In the genomic region with DNA sequence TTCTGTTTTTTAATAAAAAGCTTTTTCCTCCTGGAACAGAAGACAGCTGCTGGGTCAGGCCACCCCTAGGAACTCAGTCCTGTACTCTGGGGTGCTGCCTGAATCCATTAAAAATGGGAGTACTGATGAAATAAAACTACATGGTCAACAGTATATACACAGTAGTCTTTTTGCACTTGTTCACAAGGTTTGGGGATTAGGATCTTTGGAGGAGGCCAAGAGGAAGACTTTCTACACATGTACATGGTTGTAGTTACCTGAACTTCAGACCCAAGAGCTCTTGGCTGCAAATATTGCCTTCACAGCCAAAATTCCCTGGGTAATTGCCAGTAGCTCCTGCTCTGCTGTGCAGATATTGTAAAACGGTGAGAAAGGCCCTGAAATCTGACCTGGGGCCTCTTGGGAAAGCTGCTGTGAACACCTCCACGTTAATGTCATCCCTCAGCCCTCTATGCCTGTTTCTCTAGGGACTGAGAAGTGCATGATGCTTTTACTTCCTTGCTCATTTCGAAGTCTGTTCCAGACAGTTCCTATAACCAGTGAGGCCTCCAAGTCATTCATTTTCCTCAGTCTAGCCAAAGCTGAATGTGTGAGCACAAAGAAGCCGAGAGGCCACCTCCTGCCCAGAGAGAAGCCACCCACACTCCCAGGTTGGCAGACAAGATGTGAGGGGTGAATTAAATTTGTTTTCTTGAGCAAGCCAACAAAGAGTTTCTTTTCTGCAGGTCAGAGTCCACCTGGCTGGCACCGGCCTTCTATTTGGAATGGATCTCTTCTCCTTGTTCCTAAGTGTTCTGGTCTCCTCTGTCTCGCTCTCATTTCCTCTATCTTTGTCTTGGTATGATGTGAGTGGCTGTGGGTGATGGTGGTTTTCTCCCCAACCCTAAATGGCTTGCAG, we compare ENCODE assay signal across 15 cellular contexts. TPM values are rescaled to one million over a fixed set of nuclear protein-coding genes. Genes with fewer than 3 reads are reported as not detected.
A peak's percentile ranks its signal among the peaks of the same experiment; 100 is the strongest.
DNase-seq lines count a peak whose midpoint lies in the region; ATAC-seq and TF ChIP-seq lines count a peak whose summit lies in the region.
"Had no signal": no experiment of that assay in that cellular context is flagged by ENCODE, and none has a peak within 500 bp of the region (broad histone marks: within the 10 kb centered on the region; RNA-seq: fewer than 3 reads in every experiment).

No MANE protein-coding gene starts in this region.

- no peaks in the 10 kb centered on the region for H3K9me3 Mint-ChIP-seq in activated CD4-positive, alpha-beta T cell treated with anti-CD3 and anti-CD28 coated beads for 36 hours (ENCODE audit: low read depth)
- no peaks in the 10 kb centered on the region for H3K9me3 Mint-ChIP-seq in CD4-positive, alpha-beta T cell
- H3K9me3 Mint-ChIP-seq: activated naive CD4-positive, alpha-beta T cell treated with anti-CD3 and anti-CD28 coated beads, Interleukin-2, amount 10 ng/mL, durations not matched to agents 7 days and 5 days; effector memory CD8-positive, alpha-beta T cell; T-cell had no signal

- no peak overlapping the region for H3K18ac ChIP-seq in neuronal stem cell (ENCODE audit: low read length)

- H2BK5ac ChIP-seq in neuronal stem cell (ENCODE audit: low read length): no peak overlapping the region

- no peak for ATAC-seq in HG03280 (IDR thresholded peaks at IDR 0.05; ENCODE audit: unreplicated experiment)
- ATAC-seq in activated CD4-positive, alpha-beta T cell treated with anti-CD3 and anti-CD28 coated beads for 36 hours: no peak
- ATAC-seq in CD4-positive, alpha-beta T cell (ENCODE audit: poor library complexity): no peak
- ATAC-seq: effector memory CD8-positive, alpha-beta T cell; T-cell had no signal

- no peak for TF ChIP-seq POLR2A in esophagus muscularis mucosa (IDR thresholded peaks at IDR 0.05; ENCODE audit: low read depth)

- intact Hi-C loops in esophagus muscularis mucosa (cut with DNase I): no loop called here
- intact Hi-C loops in activated CD4-positive, alpha-beta T cell treated with anti-CD3 and anti-CD28 coated beads for 36 hours (cut with DNase I, micrococcal nuclease): no loop called here
- intact Hi-C loops in CD4-positive, alpha-beta T cell (cut with DNase I, micrococcal nuclease): no loop called here

- POLR2A ChIA-PET in activated CD4-positive, alpha-beta T cell treated with anti-CD3 and anti-CD28 coated beads for 36 hours (lab: Charles Lee): no interaction called here
- POLR2A ChIA-PET in CD4-positive, alpha-beta T cell (lab: Charles Lee): no interaction called here

- peaks cover 68% of the 10 kb centered on the region for H3F3A ChIP-seq in GM23248 (ENCODE audit: insufficient read depth)

- peak overlapping the region; percentile 19 for H3K27ac ChIP-seq in GM23248
- H3K27ac ChIP-seq in esophagus muscularis mucosa (replicated peaks in 1 of 4): peak overlapping the region; percentile 12 to 77 (median 68)
- peak overlapping the region; percentile 99 for H3K27ac ChIP-seq in neuronal stem cell (replicated peaks; ENCODE audit: low read length)
- no peak overlapping the region for H3K27ac ChIP-seq in CD4-positive, alpha-beta T cell (ENCODE audit: low read depth, low read length)
- H3K27ac ChIP-seq: skin epidermis had no signal

- no peak overlapping the region for H3K4ac ChIP-seq in neuronal stem cell (ENCODE audit: low read length)

- H3K9ac ChIP-seq in GM23248: peak overlapping the region; percentile 21; the same call in 1 of the 2 replicates
- no peak overlapping the region for H3K9ac ChIP-seq in neuronal stem cell (ENCODE audit: low read depth, low read length, poor library complexity)

- TF ChIP-seq EP300 in esophagus muscularis mucosa (IDR thresholded peaks at IDR 0.05): no peak

- H3K23ac ChIP-seq in neuronal stem cell (ENCODE audit: low read depth, low read length, poor library complexity): no peak overlapping the region

- H3K79me2 ChIP-seq in GM23248 (ENCODE audit: insufficient read depth): no peaks in the 10 kb centered on the region

- no peak overlapping the region for H3K27ac Mint-ChIP-seq in activated CD4-positive, alpha-beta T cell treated with anti-CD3 and anti-CD28 coated beads for 36 hours
- H3K27ac Mint-ChIP-seq in CD4-positive, alpha-beta T cell: no peak overlapping the region
- H3K27ac Mint-ChIP-seq: activated naive CD4-positive, alpha-beta T cell treated with anti-CD3 and anti-CD28 coated beads, Interleukin-2, amount 10 ng/mL, durations not matched to agents 7 days and 5 days had no signal

- H4K91ac ChIP-seq in neuronal stem cell (ENCODE audit: low read depth, low read length, poor library complexity): no peak overlapping the region

- no peaks in the 10 kb centered on the region for H3K79me1 ChIP-seq in neuronal stem cell (ENCODE audit: low read depth, low read length)

- H3K4me3 Mint-ChIP-seq in activated CD4-positive, alpha-beta T cell treated with anti-CD3 and anti-CD28 coated beads for 36 hours: no peak overlapping the region
- no peak overlapping the region for H3K4me3 Mint-ChIP-seq in CD4-positive, alpha-beta T cell
- H3K4me3 Mint-ChIP-seq: activated naive CD4-positive, alpha-beta T cell treated with anti-CD3 and anti-CD28 coated beads, Interleukin-2, amount 10 ng/mL, durations not matched to agents 7 days and 5 days; effector memory CD8-positive, alpha-beta T cell; T-cell had no signal

- in situ Hi-C loops in GM23248 (cut with MboI): no loop called here

- no peak for TF ChIP-seq CTCF in esophagus muscularis mucosa (IDR thresholded peaks at IDR 0.05)
- no peak for TF ChIP-seq CTCF in CD4-positive, alpha-beta T cell (IDR thresholded peaks at IDR 0.05)

- no peaks in the 10 kb centered on the region for H3K9me2 ChIP-seq in GM23248 (ENCODE audit: insufficient read depth)

- H3K4me1 ChIP-seq in GM23248 (ENCODE audit: insufficient read depth) (peaks cover 57% of the 10 kb centered on the region), esophagus muscularis mucosa (peaks cover 26 to 77% (median 76%) of the 10 kb centered on the region in 4 donors), neuronal stem cell (ENCODE audit: control insufficient read depth in 2 of 2, insufficient read depth in 1 of 2, low read depth in 1 of 2, low read length in 2 of 2) (peaks cover 29 to 34% of the 10 kb centered on the region in 2 donors)
- H3K4me1 ChIP-seq: HAP-1 had no signal

- H2AFZ ChIP-seq in GM23248 (no peak overlapping the region), neuronal stem cell (ENCODE audit: low read length) (no peak overlapping the region)

- H3K36me3 ChIP-seq in GM23248 (ENCODE audit: low read depth): peaks cover 15% of the 10 kb centered on the region
- H3K36me3 ChIP-seq in esophagus muscularis mucosa: peaks cover 23 to 47% (median 36%) of the 10 kb centered on the region in 4 donors
- peaks cover 10 to 43% of the 10 kb centered on the region in 2 donors for H3K36me3 ChIP-seq in neuronal stem cell (replicated peaks in 1 of 2; ENCODE audit: control insufficient read depth in 2 of 2, insufficient read depth in 2 of 2, low read length in 2 of 2)

- no peak overlapping the region for H4K8ac ChIP-seq in neuronal stem cell (ENCODE audit: low read depth, low read length)

- H3K27me3 ChIP-seq in GM23248 (replicated peaks; ENCODE audit: insufficient read depth): no peaks in the 10 kb centered on the region
- H3K27me3 ChIP-seq in esophagus muscularis mucosa: no peaks in the 10 kb centered on the region
- H3K27me3 ChIP-seq in neuronal stem cell (ENCODE audit: control insufficient read depth in 3 of 3, insufficient read depth in 3 of 3, low read depth in 1 of 3, low read length in 3 of 3): no peaks in the 10 kb centered on the region
- no peaks in the 10 kb centered on the region for H3K27me3 ChIP-seq in CD4-positive, alpha-beta T cell (ENCODE audit: control insufficient read depth, insufficient read depth, low read length)

- no peak overlapping the region for H3K14ac ChIP-seq in neuronal stem cell (ENCODE audit: low read length)

- H3K36me3 Mint-ChIP-seq in activated CD4-positive, alpha-beta T cell treated with anti-CD3 and anti-CD28 coated beads for 36 hours (ENCODE audit: low read depth): peaks cover 15% of the 10 kb centered on the region
- H3K36me3 Mint-ChIP-seq in CD4-positive, alpha-beta T cell (ENCODE audit: low read depth): peaks cover 41% of the 10 kb centered on the region

- no peaks in the 10 kb centered on the region for H3K9me3 ChIP-seq in GM23248 (ENCODE audit: low read depth)
- no peaks in the 10 kb centered on the region for H3K9me3 ChIP-seq in esophagus muscularis mucosa
- H3K9me3 ChIP-seq in neuronal stem cell (replicated peaks in 1 of 2; ENCODE audit: control insufficient read depth in 2 of 2, insufficient read depth in 1 of 2, low read depth in 1 of 2, low read length in 2 of 2): no peaks in the 10 kb centered on the region
- no peaks in the 10 kb centered on the region for H3K9me3 ChIP-seq in CD4-positive, alpha-beta T cell (ENCODE audit: control insufficient read depth, low read length)
- H3K9me3 ChIP-seq: HAP-1 had no signal

- H4K20me1 ChIP-seq in GM23248 (ENCODE audit: insufficient read depth): no peaks in the 10 kb centered on the region

- peaks cover 3% of the 10 kb centered on the region for H3K4me1 Mint-ChIP-seq in activated CD4-positive, alpha-beta T cell treated with anti-CD3 and anti-CD28 coated beads for 36 hours
- H3K4me1 Mint-ChIP-seq in CD4-positive, alpha-beta T cell (ENCODE audit: low read depth): no peaks in the 10 kb centered on the region

- H3K4me3 ChIP-seq in GM23248 (no peak overlapping the region), esophagus muscularis mucosa (no peak overlapping the region), neuronal stem cell (ENCODE audit: low read length in 2 of 2) (no peak overlapping the region)
- H3K4me3 ChIP-seq: HAP-1, skin epidermis had no signal

- H2BK15ac ChIP-seq in neuronal stem cell (ENCODE audit: low read length): peak overlapping the region; percentile 40

- H3K4me2 ChIP-seq in GM23248 (ENCODE audit: unreplicated experiment) (peak overlapping the region; percentile 18), neuronal stem cell (ENCODE audit: insufficient read depth, low read length, poor library complexity, severe bottlenecking) (no peak overlapping the region)

- DNase-seq in GM23248 (peak; percentile 49), NCI-H2171 treated with DMSO at 0.1 percent for 48 hours (lab: John Stamatoyannopoulos, UW) (peak; percentile 73), esophagus muscularis mucosa (ENCODE audit: extremely low spot score) (no peak), neuronal stem cell (ENCODE audit: low spot score) (no peak), ecto neural progenitor cell (ENCODE audit: low spot score) (no peak)
- DNase-seq in activated CD4-positive, alpha-beta T cell treated with anti-CD3 and anti-CD28 coated beads for 36 hours: no peak
- DNase-seq in CD4-positive, alpha-beta T cell: no peak
- DNase-seq: activated CD4-positive, alpha-beta T cell treated with anti-CD3 and anti-CD28 coated beads, Interleukin-2, amount 50 U/mL, for 48 hours; activated naive CD4-positive, alpha-beta T cell treated with anti-CD3 and anti-CD28 coated beads, Interleukin-2, amount 10 ng/mL, durations not matched to agents 7 days and 5 days; effector memory CD8-positive, alpha-beta T cell; NCI-H748 treated with DMSO at 0.1 percent for 48 hours; T-cell had no signal

- H2BK120ac ChIP-seq in neuronal stem cell (ENCODE audit: low read depth, low read length): no peak overlapping the region

- WGBS in GM23248 (ENCODE audit: low coverage in 1 of 2, low lambda C conversion rate in 2 of 2, missing lambda C conversion rate in 2 of 2), 2 experiments: 60% methylated on average over 6 of the region's 6 CpGs
- WGBS in esophagus muscularis mucosa: 70% methylated on average over 6 of the region's 6 CpGs
- WGBS in neuronal stem cell (ENCODE audit: extremely low coverage in 2 of 2, insufficient read length in 2 of 2, insufficient replicate concordance in 1 of 2), 2 donors: no CpG with 5 or more reads among the region's 6 CpGs

- no peak overlapping the region for H2BK12ac ChIP-seq in neuronal stem cell (ENCODE audit: low read length)

- no peaks in the 10 kb centered on the region for H3K27me3 Mint-ChIP-seq in activated CD4-positive, alpha-beta T cell treated with anti-CD3 and anti-CD28 coated beads for 36 hours
- no peaks in the 10 kb centered on the region for H3K27me3 Mint-ChIP-seq in CD4-positive, alpha-beta T cell
- H3K27me3 Mint-ChIP-seq: T-cell had no signal

- H2AK5ac ChIP-seq in neuronal stem cell (ENCODE audit: low read depth, low read length): no peak overlapping the region

- CTCF ChIA-PET in activated CD4-positive, alpha-beta T cell treated with anti-CD3 and anti-CD28 coated beads for 36 hours (lab: Charles Lee): interaction anchor here (1.3 to 1.5 kb wide), 2 partner anchors 11 to 65 kb away, joined by 3 to 4 read pairs; no protein-coding TSS in a partner anchor
- CTCF ChIA-PET in CD4-positive, alpha-beta T cell (lab: Charles Lee): no interaction called here

RNA-seq across cellular contexts. Expression of a gene that starts 15.9 kb away (rescaled TPM):
- 35.5 and 36.5 TPM in 2 replicates for total RNA-seq in GM23248 (2014; rRNA removed; shearing (Covaris generic))
- polyA plus RNA-seq in GM23248 (2016; fragmentation: Nextera tagmentation; extraction: Ambion mirVana): 20.1 and 20.2 TPM in 2 replicates
- total RNA-seq in esophagus muscularis mucosa: 10 to 100 TPM; 73.1 to 96.2 (median 87.4) TPM
- 45.4 TPM for polyA plus RNA-seq in neuronal stem cell (2013, experiment 1 of 2)
- 45.9 TPM for polyA plus RNA-seq in neuronal stem cell (2013, experiment 2 of 2)
- total RNA-seq in activated CD4-positive, alpha-beta T cell treated with anti-CD3 and anti-CD28 coated beads for 36 hours: 10 to 100 TPM; 28.0 to 29.8 TPM
- 10 to 100 TPM; 22.8 to 24.0 TPM for total RNA-seq in CD4-positive, alpha-beta T cell

RNA-seq across cellular contexts. Expression of a gene that starts 27.6 kb away (rescaled TPM):
- total RNA-seq in GM23248 (2014; rRNA removed; shearing (Covaris generic)): 57.5 and 59.1 TPM in 2 replicates
- 100 and 138 TPM in 2 replicates for polyA plus RNA-seq in GM23248 (2016; fragmentation: Nextera tagmentation; extraction: Ambion mirVana)
- 10 to 100 TPM; 28.8 to 65.6 (median 38.9) TPM for total RNA-seq in esophagus muscularis mucosa
- 430 TPM for polyA plus RNA-seq in neuronal stem cell (2013, experiment 1 of 2)
- 437 TPM for polyA plus RNA-seq in neuronal stem cell (2013, experiment 2 of 2)
- 100 to 1,000 TPM; 112 to 120 TPM for total RNA-seq in activated CD4-positive, alpha-beta T cell treated with anti-CD3 and anti-CD28 coated beads for 36 hours
- total RNA-seq in CD4-positive, alpha-beta T cell: 100 to 1,000 TPM; 116 to 126 TPM

RNA-seq across cellular contexts. Expression of a gene that starts 57.1 kb away (rescaled TPM):
- 28.3 and 32.0 TPM in 2 replicates for total RNA-seq in GM23248 (2014; rRNA removed; shearing (Covaris generic))
- polyA plus RNA-seq in GM23248 (2016; fragmentation: Nextera tagmentation; extraction: Ambion mirVana): 35.0 and 38.5 TPM in 2 replicates
- total RNA-seq in esophagus muscularis mucosa: 1 to 10 TPM in 3 of 4 donors, under 1 TPM in 1; 0.50 to 2.9 (median 1.9) TPM
- polyA plus RNA-seq in neuronal stem cell (2013, experiment 1 of 2): 0.26 TPM
- 0.22 TPM for polyA plus RNA-seq in neuronal stem cell (2013, experiment 2 of 2)
- total RNA-seq in activated CD4-positive, alpha-beta T cell treated with anti-CD3 and anti-CD28 coated beads for 36 hours: not detected
- total RNA-seq in CD4-positive, alpha-beta T cell: under 1 TPM in 1 of 2 experiments, not detected in 1; 0.19 TPM

Comparison
In these comparisons a context has a peak if more than half of its experiments do, and no peak if none do; other contexts are left out.
1. DNase-seq: peak in GM23248 (single experiment) and NCI-H2171 treated with DMSO at 0.1 percent for 48 hours (single experiment); none in esophagus muscularis mucosa (single experiment), neuronal stem cell (single experiment), ecto neural progenitor cell (single experiment), activated CD4-positive, alpha-beta T cell treated with anti-CD3 and anti-CD28 coated beads for 36 hours (single experiment) and CD4-positive, alpha-beta T cell (0 of 10).